In the genomic region with DNA sequence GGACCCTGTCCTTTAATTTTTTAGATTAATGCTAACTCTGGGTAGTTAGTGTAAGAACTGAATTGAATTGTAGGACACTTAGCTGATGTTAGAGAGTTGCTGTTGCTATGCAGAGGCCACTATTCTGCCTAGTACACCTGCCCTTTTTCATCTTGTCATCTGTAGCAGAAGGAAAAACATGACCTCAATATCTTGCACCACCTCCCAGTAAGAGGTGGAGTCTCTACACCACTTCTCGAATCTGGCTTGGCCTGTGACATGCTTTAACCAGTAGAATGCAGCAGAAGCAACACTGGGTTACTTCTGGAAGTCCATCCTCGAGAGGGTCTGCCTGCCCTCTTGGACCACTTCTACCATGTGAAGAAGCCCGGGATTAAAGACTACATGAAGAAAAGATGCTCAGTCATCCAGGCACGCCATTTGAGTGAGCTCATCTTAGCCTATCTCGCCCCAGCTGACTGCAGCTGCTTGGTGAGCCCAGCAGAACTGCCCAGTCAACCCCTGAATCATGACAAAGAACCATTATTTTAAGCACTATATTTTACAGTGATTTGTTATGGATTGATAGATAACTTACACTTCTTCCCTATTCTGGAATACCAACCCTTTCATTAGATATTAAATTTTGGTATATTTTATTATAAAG, we compare ENCODE assay signal across 17 cellular contexts.
DNase-seq lines count a peak whose midpoint lies in the region; ATAC-seq and TF ChIP-seq lines count a peak whose summit lies in the region.
"Had no signal": no experiment of that assay in that cellular context is flagged by ENCODE, and none has a peak within 500 bp of the region (broad histone marks: within the 10 kb centered on the region; RNA-seq: fewer than 3 reads in every experiment).

No MANE protein-coding gene starts in this region.

- no peak overlapping the region for H3K9ac ChIP-seq in SK-N-SH

- DNase-seq in left ventricle myocardium inferior, result peak; percentile 33
- no peak for DNase-seq in right atrium auricular region (ENCODE audit: low spot score)
- DNase-seq in erythroblast (lab: John Stamatoyannopoulos, UW), result peak; percentile 32 to 56
- DNase-seq in medulla oblongata (ENCODE audit: extremely low spot score), result peak; percentile 67
- DNase-seq in SK-N-SH, result no peak
- DNase-seq in GM13976 (ENCODE audit: low spot score), result no peak
- DNase-seq in activated effector memory CD4-positive, alpha-beta T cell treated with Interleukin-2 at 50 U/mL for 16 hours, result no peak
- DNase-seq: activated CD8-positive, alpha-beta memory T cell treated with anti-CD3 and anti-CD28 coated beads for 24 hours; activated naive CD8-positive, alpha-beta T cell treated with anti-CD3 and anti-CD28 coated beads, Interleukin-2, amount 10 ng/mL, durations not matched to agents 7 days and 5 days; Caco-2; gastrocnemius medialis; NCI-H1105 treated with DMSO at 0.1 percent for 48 hours; NCI-H524 treated with DMSO at 0.1 percent for 48 hours; RPMI8226 had no signal

- no peaks in the 10 kb centered on the region for H3K79me2 ChIP-seq in SK-N-SH (ENCODE audit: insufficient read depth)

- POLR2A ChIA-PET in SK-N-SH (lab: Yijun Ruan, JAX), result no interaction called here

- no peak overlapping the region for H3K4me2 ChIP-seq in SK-N-SH

- TF ChIP-seq RAD21 in SK-N-SH (IDR thresholded peaks at IDR 0.05; ENCODE audit: low read length), result no peak

- WGBS in SK-N-SH (ENCODE audit: low lambda C conversion rate), result 68% methylated on average over 5 of the region's 5 CpGs

- CTCF ChIA-PET in SK-N-SH (lab: Yijun Ruan, JAX), result interaction anchor here (1.2 to 1.8 kb wide), 3 partner anchors 60 to 261 kb away, joined by 3 to 4 read pairs (median 4); no protein-coding TSS in a partner anchor

- H3K36me3 ChIP-seq in left ventricle myocardium inferior (peaks cover 21% of the 10 kb centered on the region), right atrium auricular region (peaks cover 15% of the 10 kb centered on the region), SK-N-SH (replicated peaks in 1 of 2; ENCODE audit: control insufficient read depth in 1 of 2, insufficient read depth in 2 of 2, low read length in 1 of 2) (peaks cover 12 to 36% of the 10 kb centered on the region in 2 experiments)
- H3K36me3 ChIP-seq: gastrocnemius medialis had no signal

- in situ Hi-C loops in GM13976 (cut with MboI; ENCODE audit: low sequenced_read_pairs, unreplicated experiment), result no loop called here

- H3K4me3 ChIP-seq in left ventricle myocardium inferior, result no peak overlapping the region
- H3K4me3 ChIP-seq in right atrium auricular region, result no peak overlapping the region
- no peak overlapping the region for H3K4me3 ChIP-seq in SK-N-SH (ENCODE audit: low read depth in 2 of 2, low read length in 1 of 2)
- H3K4me3 ChIP-seq: gastrocnemius medialis, vagina had no signal

- no peak overlapping the region for H2AFZ ChIP-seq in SK-N-SH (ENCODE audit: low read depth)

- no peaks in the 10 kb centered on the region for H3K9me2 ChIP-seq in SK-N-SH

- no peaks in the 10 kb centered on the region for H3F3A ChIP-seq in SK-N-SH (replicated peaks; ENCODE audit: insufficient read depth)

- H3K9me3 ChIP-seq in left ventricle myocardium inferior (replicated peaks) (peaks cover 6% of the 10 kb centered on the region), right atrium auricular region (no peaks in the 10 kb centered on the region), SK-N-SH (no peaks in the 10 kb centered on the region)
- H3K9me3 ChIP-seq: gastrocnemius medialis, vagina had no signal

- TF ChIP-seq CTCF in left ventricle myocardium inferior (IDR thresholded peaks at IDR 0.05; ENCODE audit: borderline replicate concordance) (no peak), right atrium auricular region (IDR thresholded peaks at IDR 0.05) (no peak), SK-N-SH (IDR thresholded peaks at IDR 0.05) (no peak), GM13976 (IDR thresholded peaks at IDR 0.05; ENCODE audit: borderline replicate concordance, control extremely low read depth, extremely low read depth, insufficient read depth, missing control alignments) (no peak)

- H3K4me1 ChIP-seq in left ventricle myocardium inferior (no peaks in the 10 kb centered on the region), right atrium auricular region (no peaks in the 10 kb centered on the region), SK-N-SH (ENCODE audit: control insufficient read depth in 1 of 2, insufficient read depth in 2 of 2, low read depth in 1 of 2, low read length in 1 of 2) (no peaks in the 10 kb centered on the region)
- H3K4me1 ChIP-seq: Caco-2, gastrocnemius medialis, vagina had no signal

- no peak overlapping the region for H3K27ac ChIP-seq in left ventricle myocardium inferior (replicated peaks)
- H3K27ac ChIP-seq in right atrium auricular region, result no peak overlapping the region
- no peak overlapping the region for H3K27ac ChIP-seq in SK-N-SH (ENCODE audit: low read depth in 2 of 2, low read length in 1 of 2)
- H3K27ac ChIP-seq: epithelial cell of prostate, gastrocnemius medialis, vagina had no signal

- H4K20me1 ChIP-seq in SK-N-SH (ENCODE audit: insufficient read depth), result no peaks in the 10 kb centered on the region

- no peak for TF ChIP-seq EP300 in SK-N-SH (IDR thresholded peaks at IDR 0.05; ENCODE audit: borderline replicate concordance in 1 of 2, low read depth in 1 of 2, low read length in 1 of 2)

- intact Hi-C loops in left ventricle myocardium inferior (cut with micrococcal nuclease), result no loop called here

- ATAC-seq in GM18511 (IDR thresholded peaks at IDR 0.05; ENCODE audit: unreplicated experiment), result no peak
- ATAC-seq: gastrocnemius medialis had no signal

- TF ChIP-seq POLR2A in erythroblast (IDR thresholded peaks at IDR 0.05; ENCODE audit: low read length), result no peak

- no peaks in the 10 kb centered on the region for H3K27me3 ChIP-seq in left ventricle myocardium inferior (ENCODE audit: low read depth)
- H3K27me3 ChIP-seq in right atrium auricular region, result no peaks in the 10 kb centered on the region
- H3K27me3 ChIP-seq in SK-N-SH (ENCODE audit: insufficient read depth), result no peaks in the 10 kb centered on the region
- H3K27me3 ChIP-seq: gastrocnemius medialis, vagina had no signal

TF ChIP-seq in SK-N-SH, 30 proteins besides CTCF, POLR2A, EP300 and RAD21:
- TF ChIP-seq TEAD4 (IDR thresholded peaks at IDR 0.05; ENCODE audit: borderline replicate concordance, insufficient read depth), result no peak
- TF ChIP-seq, protein P1, sequence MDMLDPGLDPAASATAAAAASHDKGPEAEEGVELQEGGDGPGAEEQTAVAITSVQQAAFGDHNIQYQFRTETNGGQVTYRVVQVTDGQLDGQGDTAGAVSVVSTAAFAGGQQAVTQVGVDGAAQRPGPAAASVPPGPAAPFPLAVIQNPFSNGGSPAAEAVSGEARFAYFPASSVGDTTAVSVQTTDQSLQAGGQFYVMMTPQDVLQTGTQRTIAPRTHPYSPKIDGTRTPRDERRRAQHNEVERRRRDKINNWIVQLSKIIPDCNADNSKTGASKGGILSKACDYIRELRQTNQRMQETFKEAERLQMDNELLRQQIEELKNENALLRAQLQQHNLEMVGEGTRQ (IDR thresholded peaks at IDR 0.05; ENCODE audit: borderline replicate concordance, low read depth, low read length), result no peak
- TF ChIP-seq JUND (IDR thresholded peaks at IDR 0.05), result no peak
- no peak for TF ChIP-seq GATA2 (CRISPR knock-in tag; IDR thresholded peaks at IDR 0.05)
- no peak for TF ChIP-seq RFX5 (IDR thresholded peaks at IDR 0.05; ENCODE audit: low read length)

Comparison
In these comparisons a context has a peak if more than half of its experiments do, and no peak if none do; other contexts are left out.
1. DNase-seq: peak in left ventricle myocardium inferior (single experiment), erythroblast (2 of 2) and medulla oblongata (single experiment); none in right atrium auricular region (single experiment), SK-N-SH (single experiment), GM13976 (single experiment) and activated effector memory CD4-positive, alpha-beta T cell treated with Interleukin-2 at 50 U/mL for 16 hours (single experiment).